In genomic region chr1:244851546-244852231, GRCh38 we compare ENCODE assay signal across 1 cellular context.
TF ChIP-seq lines count a peak whose summit lies in the region.

No MANE protein-coding gene starts in this region.

TF ChIP-seq in GM23338, 12 proteins besides CTCF, POLR2A, EP300 and RAD21 (continued from another document):
- no peak for TF ChIP-seq ZNF462 (CRISPR knock-in tag; IDR thresholded peaks at IDR 0.05)
- TF ChIP-seq CREB1 (CRISPR knock-in tag; IDR thresholded peaks at IDR 0.05; ENCODE audit: low read depth), result no peak
- no peak for TF ChIP-seq POLR2AphosphoS5 (IDR thresholded peaks at IDR 0.05; ENCODE audit: low read depth)
- no peak for TF ChIP-seq ZNF114 (CRISPR knock-in tag; IDR thresholded peaks at IDR 0.05)
- no peak for TF ChIP-seq NANOG (IDR thresholded peaks at IDR 0.05; ENCODE audit: borderline replicate concordance)
- no peak for TF ChIP-seq EZH2 (IDR thresholded peaks at IDR 0.05; ENCODE audit: low read depth, unreplicated experiment)
- no peak for TF ChIP-seq STAT1 (IDR thresholded peaks at IDR 0.05; ENCODE audit: unreplicated experiment)
- no peak for TF ChIP-seq REST (IDR thresholded peaks at IDR 0.05; ENCODE audit: unreplicated experiment)
